ENCODE assay signal across 16 cellular contexts in genomic region chr10:70315815-70316214, GRCh38. TPM values are rescaled to one million over a fixed set of nuclear protein-coding genes. Genes with fewer than 3 reads are reported as not detected.
"Had no signal": no experiment of that assay in that cellular context is flagged by ENCODE, and none has a peak within 500 bp of the region (broad histone marks: within the 10 kb centered on the region; RNA-seq: fewer than 3 reads in every experiment).

No MANE protein-coding gene starts in this region.

- H3K4me3 ChIP-seq: hepatocyte, right atrium auricular region, skin epidermis, tibial nerve, vagina had no signal

- H3K27ac ChIP-seq: hepatocyte, right atrium auricular region, skin epidermis, tibial nerve, vagina had no signal

- H3K27me3 ChIP-seq: hepatocyte, right atrium auricular region, tibial nerve, vagina had no signal

- DNase-seq: left ventricle myocardium superior; stimulated activated CD4-positive, alpha-beta T cell treated with anti-CD3 and anti-CD28 coated beads, Interleukin-4, amount 100 ng/mL, for 4 hours; stimulated activated CD8-positive, alpha-beta memory T cell treated with anti-CD3 and anti-CD28 coated beads, Interleukin-4, amount 100 ng/mL, for 48 hours; stimulated activated naive CD4-positive, alpha-beta T cell treated with Interleukin-2 at 50 U/mL for 16 hours; substantia nigra; T-helper 9 cell had no signal

- H2AFZ ChIP-seq: hepatocyte had no signal

- H3K4me1 ChIP-seq: tibial nerve had no signal

- H3K79me2 ChIP-seq: hepatocyte had no signal

- H3K4me2 ChIP-seq: hepatocyte had no signal

- H3K36me3 ChIP-seq: right atrium auricular region, tibial nerve, vagina had no signal

- ATAC-seq: activated CD4-positive, CD25-positive, alpha-beta regulatory T cell treated with anti-CD3 and anti-CD28 coated beads, Interleukin-2, amount 50 U/mL, for 24 hours; left ventricle myocardium superior had no signal

- H3K9me3 ChIP-seq: right atrium auricular region, tibial nerve, vagina had no signal

RNA-seq across cellular contexts. Expression of gene NPFFR1, which starts 32.0 kb away (rescaled TPM):
- total RNA-seq: activated CD8-positive, alpha-beta memory T cell treated with anti-CD3 and anti-CD28 coated beads for 36 hours; activated T-helper 1 cell treated with anti-CD3 and anti-CD28 coated beads, Interleukin-12 subunit alpha, Interleukin-12 subunit beta, Interleukin-2, Interleukin-4 antibody, amounts not matched to agents 30 ng/mL and 10 ng/mL and 1 ng/mL, durations not matched to agents 14 hours and 24 hours and 36 hours; dermis microvascular lymphatic vessel endothelial cell; hepatocyte; progenitor cell of endocrine pancreas; vagina had no signal
- polyA plus RNA-seq: hepatocyte had no signal
